In the genomic region with DNA sequence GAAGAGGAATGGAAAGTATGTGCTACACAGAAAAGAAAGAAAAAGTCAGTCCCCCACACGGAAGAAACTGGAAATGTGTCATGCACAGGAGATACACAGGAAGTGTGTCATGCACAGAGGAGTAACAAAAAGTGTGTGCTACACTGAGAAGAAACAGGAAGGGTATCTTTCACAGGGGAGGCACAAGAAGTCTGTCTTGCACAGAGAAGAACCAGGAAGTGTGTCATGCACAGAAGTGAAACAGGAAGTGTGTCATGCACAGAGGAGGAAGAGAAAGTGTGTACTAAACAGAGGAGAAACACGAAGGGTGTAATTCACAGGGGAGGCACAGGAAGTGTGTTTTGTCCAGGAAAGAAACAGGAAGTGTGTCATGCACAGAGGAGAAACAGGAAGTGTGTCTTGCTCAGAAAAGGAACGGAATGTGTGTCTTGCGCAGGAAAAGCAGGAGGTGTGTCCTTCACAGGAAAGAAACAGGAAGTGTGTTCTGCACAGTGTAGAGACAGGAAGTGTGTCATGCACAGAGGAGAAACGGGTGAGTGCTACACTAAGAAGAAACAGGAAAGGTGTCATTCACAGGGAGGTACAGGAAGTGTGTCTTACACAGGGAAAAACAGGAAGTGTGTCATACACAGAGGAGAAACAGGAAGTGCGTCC, we compare ENCODE assay signal across 12 cellular contexts.
A peak's percentile ranks its signal among the peaks of the same experiment; 100 is the strongest.
DNase-seq lines count a peak whose midpoint lies in the region; ATAC-seq, FAIRE-seq and TF ChIP-seq lines count a peak whose summit lies in the region.
"Had no signal": no experiment of that assay in that cellular context is flagged by ENCODE, and none has a peak within 500 bp of the region (broad histone marks: within the 10 kb centered on the region; RNA-seq: fewer than 3 reads in every experiment).

No MANE protein-coding gene starts in this region.

- H3K9me3 Mint-ChIP-seq in naive thymus-derived CD8-positive, alpha-beta T cell = peaks cover 0 to 31% (median 9%) of the 10 kb centered on the region in 9 donors

- TF ChIP-seq CTCF in GM13977 (IDR thresholded peaks at IDR 0.05; ENCODE audit: extremely low read depth, insufficient read depth, missing control alignments) = no peak

- H3K4me3 Mint-ChIP-seq in naive thymus-derived CD8-positive, alpha-beta T cell = no peak overlapping the region

- POLR2A ChIA-PET in naive thymus-derived CD8-positive, alpha-beta T cell (lab: Charles Lee) = no interaction called here

- no peak for DNase-seq in activated CD4-positive, CD25-positive, alpha-beta regulatory T cell treated with anti-CD3 and anti-CD28 coated beads, Interleukin-2, amount 50 U/mL, for 72 hours
- peak; percentile 92 for DNase-seq in RKO (ENCODE audit: low spot score)
- DNase-seq in naive thymus-derived CD8-positive, alpha-beta T cell = peak in 6 of 10 donors; percentile 16 to 76 (median 42)
- DNase-seq in HTR-8/SVneo (ENCODE audit: insufficient read length, low spot score) = no peak
- no peak for DNase-seq in posterior cingulate gyrus
- DNase-seq in GM13977 (ENCODE audit: low spot score) = no peak
- DNase-seq: EL, substantia nigra had no signal

- H3K4me1 Mint-ChIP-seq in naive thymus-derived CD8-positive, alpha-beta T cell = peaks cover 0 to 4% (median 0%) of the 10 kb centered on the region in 4 donors

- FAIRE-seq in HTR-8/SVneo (lab: Jason Lieb, UNC) = no peak
- FAIRE-seq: A204.1 had no signal

- H3K36me3 Mint-ChIP-seq in naive thymus-derived CD8-positive, alpha-beta T cell = peaks cover 0 to 6% (median 2%) of the 10 kb centered on the region in 3 donors

- ATAC-seq in activated CD4-positive, CD25-positive, alpha-beta regulatory T cell treated with anti-CD3 and anti-CD28 coated beads, Interleukin-2, amount 50 U/mL, for 24 hours = peak; percentile 48 to 62
- peak; percentile 44 for ATAC-seq in HG03342 (IDR thresholded peaks at IDR 0.05; ENCODE audit: unreplicated experiment)
- ATAC-seq in naive thymus-derived CD8-positive, alpha-beta T cell = peak; percentile 79 to 86
- ATAC-seq: Right ventricle myocardium inferior had no signal

- in situ Hi-C loops in GM13977 (cut with MboI; ENCODE audit: low pct_unique_long_range_greater_than_20kb, low sequenced_read_pairs, unreplicated experiment) = no loop called here

- H3K27me3 Mint-ChIP-seq in naive thymus-derived CD8-positive, alpha-beta T cell = peaks cover 0 to 5% (median 0%) of the 10 kb centered on the region in 5 donors

- no peak overlapping the region for H3K27ac Mint-ChIP-seq in naive thymus-derived CD8-positive, alpha-beta T cell

- intact Hi-C loops in posterior cingulate gyrus (cut with DNase I) = no loop called here

Comparison
In these comparisons a context has a peak if more than half of its experiments do, and no peak if none do; other contexts are left out.
1. DNase-seq: peak in RKO (single experiment) and naive thymus-derived CD8-positive, alpha-beta T cell (6 of 10); none in activated CD4-positive, CD25-positive, alpha-beta regulatory T cell treated with anti-CD3 and anti-CD28 coated beads, Interleukin-2, amount 50 U/mL, for 72 hours (single experiment), HTR-8/SVneo (single experiment), posterior cingulate gyrus (0 of 10) and GM13977 (single experiment).
2. Peak in every context shown above with its lines, with median percentiles within 50 percentile points of each other: ATAC-seq.